ENCODE assay signal across 22 cellular contexts in the genomic region with DNA sequence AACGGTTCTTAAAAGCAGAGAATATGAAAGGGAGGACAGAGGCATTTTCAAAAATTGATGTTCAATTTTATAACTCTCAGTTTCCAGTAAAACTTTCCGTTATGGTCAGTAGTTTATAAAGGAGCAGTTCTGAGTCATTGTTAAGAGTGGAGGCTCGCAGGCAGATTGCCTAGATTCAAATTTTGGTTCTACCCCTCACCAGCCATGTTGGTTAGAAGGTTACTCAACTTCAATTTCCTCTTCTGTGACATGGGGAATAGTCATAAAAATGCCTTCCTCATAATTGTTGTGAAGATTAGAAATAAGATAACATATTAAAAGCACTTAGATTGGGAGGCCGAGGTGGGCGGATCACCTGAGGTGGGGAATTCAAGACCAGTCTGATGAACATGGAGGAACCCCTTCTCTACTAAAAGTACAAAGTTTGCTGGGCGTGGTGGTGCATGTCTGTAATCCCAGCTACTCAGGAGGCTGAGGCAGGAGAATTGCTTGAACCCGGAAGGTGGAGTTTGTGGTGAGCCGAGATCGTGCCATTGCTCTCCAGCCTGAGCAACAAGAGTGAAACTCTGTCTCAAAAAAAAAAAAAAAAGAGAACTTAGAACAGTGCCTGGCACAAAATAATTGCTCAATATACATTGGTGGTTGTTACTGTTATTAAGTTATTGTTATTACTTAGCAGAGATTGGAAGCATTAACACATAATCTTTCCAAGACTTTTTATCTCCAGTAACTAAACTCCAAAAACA.
DNase-seq lines count a peak whose midpoint lies in the region; ATAC-seq, FAIRE-seq and TF ChIP-seq lines count a peak whose summit lies in the region.
"Had no signal": no experiment of that assay in that cellular context is flagged by ENCODE, and none has a peak within 500 bp of the region (broad histone marks: within the 10 kb centered on the region; RNA-seq: fewer than 3 reads in every experiment).

No MANE protein-coding gene starts in this region.

- no peak for FAIRE-seq in RCC 7860 (lab: Jason Lieb, UNC)
- FAIRE-seq: keratinocyte had no signal

- no peaks in the 10 kb centered on the region for H3K36me3 ChIP-seq in suprapubic skin

- no peak overlapping the region for H3K27ac Mint-ChIP-seq in effector memory CD8-positive, alpha-beta T cell
- H3K27ac Mint-ChIP-seq: activated CD4-positive, alpha-beta T cell treated with anti-CD3 and anti-CD28 coated beads, Interleukin-2, amount 10 ng/mL, durations not matched to agents 7 days and 5 days had no signal

- DNase-seq in EH (ENCODE audit: low read depth) (peak; percentile 82), KBM-7 (peak; percentile 85), SIG-M5 treated with dmso at 0.1 percent for 504 hours (lab: John Stamatoyannopoulos, UW; ENCODE audit: unreplicated experiment) (peak; percentile 79), iris pigment epithelial cell (ENCODE audit: low read depth) (peak; percentile 42), RCC 7860 (ENCODE audit: low spot score) (no peak), suprapubic skin (ENCODE audit: low spot score in 2 of 2) (no peak)
- DNase-seq in stimulated activated naive CD4-positive, alpha-beta T cell treated with Interleukin-2 at 50 U/mL for 16 hours (lab: John Stamatoyannopoulos, UW), result no peak
- no peak for DNase-seq in effector memory CD8-positive, alpha-beta T cell
- DNase-seq: activated CD4-positive, alpha-beta T cell treated with anti-CD3 and anti-CD28 coated beads, Interleukin-2, amount 10 ng/mL, durations not matched to agents 7 days and 5 days; activated CD8-positive, alpha-beta memory T cell treated with anti-CD3 and anti-CD28 coated beads, Interleukin-2, amount 50 U/mL, for 4 hours; activated gamma-delta T cell treated with Interleukin-2 at 50 U/mL for 16 hours; anterior cingulate cortex; GDM1; mammary epithelial cell; naive thymus-derived CD8-positive, alpha-beta T cell; NCI-H2107; NCI-H526 treated with DMSO at 0.1 percent for 48 hours; posterior cingulate gyrus; stimulated activated CD4-positive, alpha-beta T cell treated with anti-CD3 and anti-CD28 coated beads, Interleukin-1b, Interleukin-23, amount 100 ng/mL, for 48 hours had no signal

- 90% methylated on average over 9 of the region's 9 CpGs for WGBS in suprapubic skin

- no peaks in the 10 kb centered on the region for H3K4me1 Mint-ChIP-seq in effector memory CD8-positive, alpha-beta T cell (ENCODE audit: low read depth in 2 of 2)
- H3K4me1 Mint-ChIP-seq: activated CD4-positive, alpha-beta T cell treated with anti-CD3 and anti-CD28 coated beads, Interleukin-2, amount 10 ng/mL, durations not matched to agents 7 days and 5 days had no signal

- H3K4me3 Mint-ChIP-seq in effector memory CD8-positive, alpha-beta T cell, result no peak overlapping the region
- H3K4me3 Mint-ChIP-seq: activated CD4-positive, alpha-beta T cell treated with anti-CD3 and anti-CD28 coated beads, Interleukin-2, amount 10 ng/mL, durations not matched to agents 7 days and 5 days; naive thymus-derived CD8-positive, alpha-beta T cell had no signal

- no peaks in the 10 kb centered on the region for H3K27me3 ChIP-seq in suprapubic skin
- H3K27me3 ChIP-seq: hepatocyte had no signal

- H3K4me1 ChIP-seq in suprapubic skin, result no peaks in the 10 kb centered on the region

- TF ChIP-seq EP300 in suprapubic skin (IDR thresholded peaks at IDR 0.05), result no peak

- H3K9me3 Mint-ChIP-seq in effector memory CD8-positive, alpha-beta T cell, result peaks cover 0 to 2% of the 10 kb centered on the region in 2 donors

- no peak overlapping the region for H3K4me3 ChIP-seq in suprapubic skin
- H3K4me3 ChIP-seq: hepatocyte, SK-N-MC had no signal

- TF ChIP-seq CTCF in suprapubic skin (IDR thresholded peaks at IDR 0.05), result no peak

- in situ Hi-C loops in KBM-7 (cut with MboI; ENCODE audit: low pct_unique_long_range_greater_than_20kb, low sequenced_read_pairs), result no loop called here

- H3K27me3 Mint-ChIP-seq in effector memory CD8-positive, alpha-beta T cell, result no peaks in the 10 kb centered on the region
- H3K27me3 Mint-ChIP-seq: activated CD4-positive, alpha-beta T cell treated with anti-CD3 and anti-CD28 coated beads, Interleukin-2, amount 10 ng/mL, durations not matched to agents 7 days and 5 days; naive thymus-derived CD8-positive, alpha-beta T cell had no signal

- no peak for ATAC-seq in effector memory CD8-positive, alpha-beta T cell (replicated peaks)
- ATAC-seq: naive thymus-derived CD8-positive, alpha-beta T cell had no signal

- no peak overlapping the region for H3K27ac ChIP-seq in suprapubic skin
- H3K27ac ChIP-seq: hepatocyte, SK-N-MC had no signal

- no peaks in the 10 kb centered on the region for H3K9me3 ChIP-seq in suprapubic skin

- TF ChIP-seq POLR2A in suprapubic skin (IDR thresholded peaks at IDR 0.05), result no peak

- H3K36me3 Mint-ChIP-seq in effector memory CD8-positive, alpha-beta T cell (ENCODE audit: insufficient read depth), result peaks cover 3% of the 10 kb centered on the region

Comparison
In these comparisons a context has a peak if more than half of its experiments do, and no peak if none do; other contexts are left out.
1. DNase-seq: peak in EH (single experiment), KBM-7 (single experiment), SIG-M5 treated with dmso at 0.1 percent for 504 hours (single experiment) and iris pigment epithelial cell (single experiment); none in RCC 7860 (single experiment), suprapubic skin (0 of 2), stimulated activated naive CD4-positive, alpha-beta T cell treated with Interleukin-2 at 50 U/mL for 16 hours (single experiment) and effector memory CD8-positive, alpha-beta T cell (0 of 3).